ENCODE assay signal across 13 cellular contexts in genomic region chr1:15189692-15190321, GRCh38. TPM values are rescaled to one million over a fixed set of nuclear protein-coding genes. Genes with fewer than 3 reads are reported as not detected.
DNase-seq lines count a peak whose midpoint lies in the region; TF ChIP-seq lines count a peak whose summit lies in the region.
"Had no signal": no experiment of that assay in that cellular context is flagged by ENCODE, and none has a peak within 500 bp of the region (broad histone marks: within the 10 kb centered on the region; RNA-seq: fewer than 3 reads in every experiment).

No MANE protein-coding gene starts in this region.

- H3K27me3 Mint-ChIP-seq in Caco-2 (ENCODE audit: insufficient read depth, unreplicated experiment), result no peaks in the 10 kb centered on the region
- H3K27me3 Mint-ChIP-seq in neural crest cell (ENCODE audit: low read depth), result no peaks in the 10 kb centered on the region

- intact Hi-C loops in Caco-2 (cut with micrococcal nuclease; ENCODE audit: unreplicated experiment), result loop anchor here (1.0 to 2.0 kb wide), 5 partner anchors 10 to 83 kb away; no protein-coding TSS in a partner anchor

- H3K4me1 Mint-ChIP-seq in Caco-2 (ENCODE audit: low read depth, unreplicated experiment) (peaks cover 32% of the 10 kb centered on the region), neural crest cell (peaks cover 49% of the 10 kb centered on the region)

- no peaks in the 10 kb centered on the region for H3K9me3 ChIP-seq in Caco-2
- H3K9me3 ChIP-seq: heart left ventricle, left lung had no signal

- H3K4me3 Mint-ChIP-seq in Caco-2 (ENCODE audit: unreplicated experiment) (peak overlapping the region; percentile 46), neural crest cell (peak overlapping the region; percentile 47)
- H3K4me3 Mint-ChIP-seq: activated naive CD4-positive, alpha-beta T cell treated with anti-CD3 and anti-CD28 coated beads, Interleukin-2, amount 10 ng/mL, durations not matched to agents 7 days and 5 days had no signal

- H3K27ac ChIP-seq in epithelial cell of prostate, result peak overlapping the region; percentile 2
- H3K27ac ChIP-seq: heart left ventricle, left lung had no signal

- H3K4me1 ChIP-seq in Caco-2, result peaks cover 69% of the 10 kb centered on the region

- H3K27ac Mint-ChIP-seq in Caco-2 (ENCODE audit: unreplicated experiment), result peak overlapping the region; percentile 75
- peak overlapping the region; percentile 87 for H3K27ac Mint-ChIP-seq in neural crest cell (ENCODE audit: unreplicated experiment)
- H3K27ac Mint-ChIP-seq: activated naive CD4-positive, alpha-beta T cell treated with anti-CD3 and anti-CD28 coated beads, Interleukin-2, amount 10 ng/mL, durations not matched to agents 7 days and 5 days had no signal

- H3K9me3 Mint-ChIP-seq in Caco-2 (ENCODE audit: unreplicated experiment) (no peaks in the 10 kb centered on the region), neural crest cell (no peaks in the 10 kb centered on the region)
- H3K9me3 Mint-ChIP-seq: activated naive CD4-positive, alpha-beta T cell treated with anti-CD3 and anti-CD28 coated beads, Interleukin-2, amount 10 ng/mL, durations not matched to agents 7 days and 5 days had no signal

- no TSS peak for BruUV-seq in Caco-2 (replicated peaks; lab: Mats Ljungman, UMichigan)

- TF ChIP-seq CTCF in Caco-2 (IDR thresholded peaks at IDR 0.05; ENCODE audit: insufficient read depth in 1 of 2, low read depth in 1 of 2, low read length in 1 of 2, severe bottlenecking in 1 of 2, unreplicated experiment in 1 of 2) (no peak), neural crest cell (conservative IDR thresholded peaks at IDR 0.05) (no peak)

- H3K4me3 ChIP-seq in Caco-2 (ENCODE audit: low read depth, low read length), result no peak overlapping the region
- H3K4me3 ChIP-seq: heart left ventricle, left lung had no signal

- no peaks in the 10 kb centered on the region; the same call in 1 of the 2 replicates for H3K36me3 ChIP-seq in Caco-2 (ENCODE audit: control insufficient read depth, insufficient read depth, low read length)
- H3K36me3 ChIP-seq: heart left ventricle, left lung had no signal

- POLR2A ChIA-PET in Caco-2 (lab: Charles Lee), result interaction anchor here (1.0 to 1.1 kb wide), 2 partner anchors 36 to 38 kb away, joined by 4 to 7 read pairs; partner anchors contain the start of gene TMEM51

- CTCF ChIA-PET in Caco-2 (lab: Charles Lee), result interaction anchor here (0.7 to 4.3 kb wide), 5 partner anchors 8 to 82 kb away, joined by 3 to 24 read pairs (median 5); partner anchors contain the start of gene TMEM51

- no peaks in the 10 kb centered on the region for H3K27me3 ChIP-seq in Caco-2 (replicated peaks; ENCODE audit: control insufficient read depth, insufficient read depth, low read length)
- H3K27me3 ChIP-seq: heart left ventricle, left lung had no signal

- H3K36me3 Mint-ChIP-seq in Caco-2 (ENCODE audit: insufficient read depth, unreplicated experiment) (peaks cover 17% of the 10 kb centered on the region), neural crest cell (ENCODE audit: low read depth) (no peaks in the 10 kb centered on the region)
- H3K36me3 Mint-ChIP-seq: activated naive CD4-positive, alpha-beta T cell treated with anti-CD3 and anti-CD28 coated beads, Interleukin-2, amount 10 ng/mL, durations not matched to agents 7 days and 5 days had no signal

- peak; percentile 90 to 95 for DNase-seq in Caco-2
- DNase-seq in HuH-7.5 (ENCODE audit: low spot score), result peak; percentile 59
- DNase-seq in epithelial cell of prostate (ENCODE audit: low read depth, low spot score), result no peak
- no peak for DNase-seq in neural crest cell (ENCODE audit: low read depth, low spot score)
- DNase-seq in SIG-M5 (lab: John Stamatoyannopoulos, UW), result no peak
- DNase-seq in NCI-H345 (lab: John Stamatoyannopoulos, UW), result no peak
- no peak for DNase-seq in kidney glomerular epithelial cell (lab: John Stamatoyannopoulos, UW)
- no peak for DNase-seq in NCI-H2171 (lab: John Stamatoyannopoulos, UW)
- DNase-seq: activated naive CD4-positive, alpha-beta T cell treated with anti-CD3 and anti-CD28 coated beads, Interleukin-2, amount 10 ng/mL, durations not matched to agents 7 days and 5 days; heart left ventricle; left lung; NCI-H2029 had no signal

RNA-seq across cellular contexts. Expression of gene TMEM51, which starts 36.3 kb away (rescaled TPM):
- total RNA-seq in Caco-2 (2022) (24.7 and 25.0 TPM in 2 replicates), neural crest cell (6.6 and 6.7 TPM in 2 replicates)

RNA-seq across cellular contexts. Expression of gene FHAD1, which starts 57.2 kb away (rescaled TPM):
- total RNA-seq in Caco-2 (2022) (0.18 TPM in 1 of 2 replicates, not detected in the other), neural crest cell (1.6 and 1.7 TPM in 2 replicates)
- total RNA-seq: osteocyte had no signal

Comparison
In these comparisons a context has a peak if more than half of its experiments do, and no peak if none do; other contexts are left out.
1. DNase-seq: peak in Caco-2 (2 of 2) and HuH-7.5 (single experiment); none in epithelial cell of prostate (single experiment), neural crest cell (single experiment), SIG-M5 (single experiment), NCI-H345 (single experiment), kidney glomerular epithelial cell (single experiment) and NCI-H2171 (single experiment).